Comparison of ENCODE assay signal across 8 cellular contexts in the genomic region with DNA sequence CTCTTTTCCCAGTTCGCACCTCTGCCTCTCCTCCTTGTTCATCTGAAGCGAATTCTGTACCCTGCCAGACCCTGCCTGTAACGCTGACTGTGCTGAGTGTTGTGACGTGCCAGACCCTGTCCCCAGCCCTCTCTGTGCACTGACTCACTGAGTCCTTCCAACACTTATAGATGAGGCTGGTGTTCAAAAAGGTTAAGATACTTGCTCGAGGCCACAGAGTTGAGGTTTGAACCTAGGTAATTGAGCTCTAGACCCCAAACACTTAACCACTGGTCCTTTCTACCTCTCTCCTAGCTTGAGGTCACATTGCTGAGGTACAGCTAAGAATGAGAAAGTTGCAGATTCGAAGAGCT.
DNase-seq lines count a peak whose midpoint lies in the region; ATAC-seq and TF ChIP-seq lines count a peak whose summit lies in the region.

No MANE protein-coding gene starts in this region.

- peaks cover 47% of the 10 kb centered on the region for H3K4me1 Mint-ChIP-seq in activated naive CD8-positive, alpha-beta T cell treated with anti-CD3 and anti-CD28 coated beads, Interleukin-2, amount 50 U/mL, for 24 hours

- no peaks in the 10 kb centered on the region for H3K9me3 Mint-ChIP-seq in activated naive CD8-positive, alpha-beta T cell treated with anti-CD3 and anti-CD28 coated beads, Interleukin-2, amount 50 U/mL, for 24 hours

- peak; percentile 27 for TF ChIP-seq POLR2A in GM18951 (IDR thresholded peaks at IDR 0.05; ENCODE audit: extremely low read depth, insufficient read depth, insufficient read length)

- peaks cover 23% of the 10 kb centered on the region for H3K36me3 Mint-ChIP-seq in activated naive CD8-positive, alpha-beta T cell treated with anti-CD3 and anti-CD28 coated beads, Interleukin-2, amount 50 U/mL, for 24 hours (ENCODE audit: low read depth)

- peak overlapping the region; percentile 56 for H3K4me3 Mint-ChIP-seq in activated naive CD8-positive, alpha-beta T cell treated with anti-CD3 and anti-CD28 coated beads, Interleukin-2, amount 50 U/mL, for 24 hours

- H3K27me3 Mint-ChIP-seq in activated naive CD8-positive, alpha-beta T cell treated with anti-CD3 and anti-CD28 coated beads, Interleukin-2, amount 50 U/mL, for 24 hours = no peaks in the 10 kb centered on the region

- H3K27ac Mint-ChIP-seq in activated naive CD8-positive, alpha-beta T cell treated with anti-CD3 and anti-CD28 coated beads, Interleukin-2, amount 50 U/mL, for 24 hours = peak overlapping the region; percentile 92

- in situ Hi-C loops in GM18951 (cut with MboI; ENCODE audit: low sequenced_read_pairs, unreplicated experiment) (no loop called here), ACHN (cut with HindIII; ENCODE audit: low pct_ligation_motif_present, low pct_unique_long_range_greater_than_20kb, low sequenced_read_pairs) (no loop called here)

- ATAC-seq in HG03342 (IDR thresholded peaks at IDR 0.05; ENCODE audit: unreplicated experiment) = peak; percentile 27
- peak; percentile 87 for ATAC-seq in activated naive CD8-positive, alpha-beta T cell treated with anti-CD3 and anti-CD28 coated beads, Interleukin-2, amount 50 U/mL, for 24 hours

- DNase-seq in activated naive CD8-positive, alpha-beta T cell treated with anti-CD3 and anti-CD28 coated beads, Interleukin-2, amount 50 U/mL, for 24 hours = peak; percentile 34
- DNase-seq in stimulated activated CD4-positive, alpha-beta T cell treated with anti-CD3 and anti-CD28 coated beads, Interleukin-1b, Interleukin-23, amount 100 ng/mL, for 48 hours = peak; percentile 29
- DNase-seq in NCI-H1048 (lab: John Stamatoyannopoulos, UW) (no peak), dedifferentiated amniotic fluid mesenchymal stem cell (ENCODE audit: extremely low spot score) (no peak), hepatic stellate cell (ENCODE audit: low spot score) (no peak), ACHN (no peak)

Comparison
In these comparisons a context has a peak if more than half of its experiments do, and no peak if none do; other contexts are left out.
1. DNase-seq: peak in activated naive CD8-positive, alpha-beta T cell treated with anti-CD3 and anti-CD28 coated beads, Interleukin-2, amount 50 U/mL, for 24 hours (single experiment) and stimulated activated CD4-positive, alpha-beta T cell treated with anti-CD3 and anti-CD28 coated beads, Interleukin-1b, Interleukin-23, amount 100 ng/mL, for 48 hours (single experiment); none in NCI-H1048 (single experiment), dedifferentiated amniotic fluid mesenchymal stem cell (single experiment), hepatic stellate cell (single experiment) and ACHN (single experiment).